ENCODE assay signal across 1 cellular context in the genomic region with DNA sequence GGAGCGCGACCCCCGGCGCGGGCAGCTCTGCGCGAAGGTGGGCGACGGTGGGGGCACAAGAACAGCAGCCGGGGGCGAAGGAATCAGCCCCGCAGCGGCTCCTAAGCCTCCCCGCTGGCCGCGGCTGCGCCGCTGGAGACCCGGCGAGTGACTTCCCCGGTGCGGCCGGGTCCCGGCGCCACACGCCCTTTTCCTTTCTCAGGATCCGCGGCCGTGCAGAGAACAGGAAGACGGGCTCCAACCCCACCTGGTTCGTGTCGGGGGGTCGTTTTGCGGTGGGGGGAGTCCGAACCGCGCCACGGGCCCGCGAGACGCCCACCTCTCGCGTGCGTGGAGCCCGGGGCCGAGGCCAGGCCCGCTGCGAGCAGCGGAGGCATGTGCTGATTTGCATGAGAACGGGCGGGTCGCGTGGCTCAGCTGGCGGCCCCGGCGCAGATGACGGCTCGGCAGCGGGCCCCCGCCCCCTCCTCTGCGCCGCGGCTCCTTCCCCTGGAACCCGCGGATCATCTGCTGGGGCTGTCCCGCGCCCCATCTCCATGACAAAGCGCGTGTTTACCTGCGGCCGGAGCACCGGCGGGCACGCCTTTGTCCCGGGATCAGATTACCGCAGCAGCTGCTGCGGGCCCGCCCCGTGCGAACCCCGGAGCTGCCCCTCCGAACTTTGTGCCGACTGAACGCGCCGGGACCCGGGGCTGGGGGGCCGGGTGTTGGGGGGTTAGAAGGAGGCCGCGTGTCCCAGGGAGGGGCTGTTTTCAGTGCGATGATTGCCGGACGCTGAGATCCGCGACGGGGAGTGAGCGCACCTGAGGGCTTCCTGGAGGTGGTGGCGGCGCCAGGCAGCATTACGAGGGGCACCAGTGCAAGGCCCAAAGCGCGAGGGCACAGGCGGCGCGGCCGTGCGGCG.
TF ChIP-seq lines count a peak whose summit lies in the region.

No MANE protein-coding gene starts in this region.

TF ChIP-seq in WTC11, 78 proteins besides CTCF, POLR2A, EP300 and RAD21 (continued from another document and continues in another):
- TF ChIP-seq, protein P1, sequence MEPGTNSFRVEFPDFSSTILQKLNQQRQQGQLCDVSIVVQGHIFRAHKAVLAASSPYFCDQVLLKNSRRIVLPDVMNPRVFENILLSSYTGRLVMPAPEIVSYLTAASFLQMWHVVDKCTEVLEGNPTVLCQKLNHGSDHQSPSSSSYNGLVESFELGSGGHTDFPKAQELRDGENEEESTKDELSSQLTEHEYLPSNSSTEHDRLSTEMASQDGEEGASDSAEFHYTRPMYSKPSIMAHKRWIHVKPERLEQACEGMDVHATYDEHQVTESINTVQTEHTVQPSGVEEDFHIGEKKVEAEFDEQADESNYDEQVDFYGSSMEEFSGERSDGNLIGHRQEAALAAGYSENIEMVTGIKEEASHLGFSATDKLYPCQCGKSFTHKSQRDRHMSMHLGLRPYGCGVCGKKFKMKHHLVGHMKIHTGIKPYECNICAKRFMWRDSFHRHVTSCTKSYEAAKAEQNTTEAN (CRISPR knock-in tag; IDR thresholded peaks at IDR 0.05): 0 out of 2 replicates have a peak, but pooled peaks have one; percentile 72
- TF ChIP-seq, protein P2, sequence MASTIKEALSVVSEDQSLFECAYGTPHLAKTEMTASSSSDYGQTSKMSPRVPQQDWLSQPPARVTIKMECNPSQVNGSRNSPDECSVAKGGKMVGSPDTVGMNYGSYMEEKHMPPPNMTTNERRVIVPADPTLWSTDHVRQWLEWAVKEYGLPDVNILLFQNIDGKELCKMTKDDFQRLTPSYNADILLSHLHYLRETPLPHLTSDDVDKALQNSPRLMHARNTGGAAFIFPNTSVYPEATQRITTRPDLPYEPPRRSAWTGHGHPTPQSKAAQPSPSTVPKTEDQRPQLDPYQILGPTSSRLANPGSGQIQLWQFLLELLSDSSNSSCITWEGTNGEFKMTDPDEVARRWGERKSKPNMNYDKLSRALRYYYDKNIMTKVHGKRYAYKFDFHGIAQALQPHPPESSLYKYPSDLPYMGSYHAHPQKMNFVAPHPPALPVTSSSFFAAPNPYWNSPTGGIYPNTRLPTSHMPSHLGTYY (CRISPR knock-in tag; IDR thresholded peaks at IDR 0.05): no peak
- TF ChIP-seq, protein P3, sequence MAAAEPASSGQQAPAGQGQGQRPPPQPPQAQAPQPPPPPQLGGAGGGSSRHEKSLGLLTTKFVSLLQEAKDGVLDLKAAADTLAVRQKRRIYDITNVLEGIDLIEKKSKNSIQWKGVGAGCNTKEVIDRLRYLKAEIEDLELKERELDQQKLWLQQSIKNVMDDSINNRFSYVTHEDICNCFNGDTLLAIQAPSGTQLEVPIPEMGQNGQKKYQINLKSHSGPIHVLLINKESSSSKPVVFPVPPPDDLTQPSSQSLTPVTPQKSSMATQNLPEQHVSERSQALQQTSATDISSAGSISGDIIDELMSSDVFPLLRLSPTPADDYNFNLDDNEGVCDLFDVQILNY (CRISPR knock-in tag; IDR thresholded peaks at IDR 0.05): peak; percentile 78
- TF ChIP-seq NFYB (CRISPR knock-in tag; conservative IDR thresholded peaks at IDR 0.05; ENCODE audit: low read depth) (no peak), ZNF423 (CRISPR knock-in tag; IDR thresholded peaks at IDR 0.05) (peak; percentile 23; the same call in 1 of the 2 replicates), RORB (CRISPR knock-in tag; IDR thresholded peaks at IDR 0.05) (no peak), SP1 (CRISPR knock-in tag; conservative IDR thresholded peaks at IDR 0.05) (peak; percentile 82), ZNF671 (CRISPR knock-in tag; IDR thresholded peaks at IDR 0.05) (no peak), ZNF121 (CRISPR knock-in tag; IDR thresholded peaks at IDR 0.05) (peak; percentile 94), FOXP1 (CRISPR knock-in tag; IDR thresholded peaks at IDR 0.05; ENCODE audit: borderline replicate concordance) (peak; percentile 94), KAT7 (CRISPR knock-in tag; IDR thresholded peaks at IDR 0.05; ENCODE audit: borderline replicate concordance) (no peak), ETV6 (CRISPR knock-in tag; IDR thresholded peaks at IDR 0.05) (peak; percentile 70; the same call in 1 of the 2 replicates), JUN (CRISPR knock-in tag; IDR thresholded peaks at IDR 0.05) (peak; percentile 22; the same call in 1 of the 2 replicates)
- TF ChIP-seq, protein P4, sequence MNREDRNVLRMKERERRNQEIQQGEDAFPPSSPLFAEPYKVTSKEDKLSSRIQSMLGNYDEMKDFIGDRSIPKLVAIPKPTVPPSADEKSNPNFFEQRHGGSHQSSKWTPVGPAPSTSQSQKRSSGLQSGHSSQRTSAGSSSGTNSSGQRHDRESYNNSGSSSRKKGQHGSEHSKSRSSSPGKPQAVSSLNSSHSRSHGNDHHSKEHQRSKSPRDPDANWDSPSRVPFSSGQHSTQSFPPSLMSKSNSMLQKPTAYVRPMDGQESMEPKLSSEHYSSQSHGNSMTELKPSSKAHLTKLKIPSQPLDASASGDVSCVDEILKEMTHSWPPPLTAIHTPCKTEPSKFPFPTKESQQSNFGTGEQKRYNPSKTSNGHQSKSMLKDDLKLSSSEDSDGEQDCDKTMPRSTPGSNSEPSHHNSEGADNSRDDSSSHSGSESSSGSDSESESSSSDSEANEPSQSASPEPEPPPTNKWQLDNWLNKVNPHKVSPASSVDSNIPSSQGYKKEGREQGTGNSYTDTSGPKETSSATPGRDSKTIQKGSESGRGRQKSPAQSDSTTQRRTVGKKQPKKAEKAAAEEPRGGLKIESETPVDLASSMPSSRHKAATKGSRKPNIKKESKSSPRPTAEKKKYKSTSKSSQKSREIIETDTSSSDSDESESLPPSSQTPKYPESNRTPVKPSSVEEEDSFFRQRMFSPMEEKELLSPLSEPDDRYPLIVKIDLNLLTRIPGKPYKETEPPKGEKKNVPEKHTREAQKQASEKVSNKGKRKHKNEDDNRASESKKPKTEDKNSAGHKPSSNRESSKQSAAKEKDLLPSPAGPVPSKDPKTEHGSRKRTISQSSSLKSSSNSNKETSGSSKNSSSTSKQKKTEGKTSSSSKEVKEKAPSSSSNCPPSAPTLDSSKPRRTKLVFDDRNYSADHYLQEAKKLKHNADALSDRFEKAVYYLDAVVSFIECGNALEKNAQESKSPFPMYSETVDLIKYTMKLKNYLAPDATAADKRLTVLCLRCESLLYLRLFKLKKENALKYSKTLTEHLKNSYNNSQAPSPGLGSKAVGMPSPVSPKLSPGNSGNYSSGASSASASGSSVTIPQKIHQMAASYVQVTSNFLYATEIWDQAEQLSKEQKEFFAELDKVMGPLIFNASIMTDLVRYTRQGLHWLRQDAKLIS (CRISPR knock-in tag; IDR thresholded peaks at IDR 0.05; ENCODE audit: borderline replicate concordance): no peak
- TF ChIP-seq, protein P5, sequence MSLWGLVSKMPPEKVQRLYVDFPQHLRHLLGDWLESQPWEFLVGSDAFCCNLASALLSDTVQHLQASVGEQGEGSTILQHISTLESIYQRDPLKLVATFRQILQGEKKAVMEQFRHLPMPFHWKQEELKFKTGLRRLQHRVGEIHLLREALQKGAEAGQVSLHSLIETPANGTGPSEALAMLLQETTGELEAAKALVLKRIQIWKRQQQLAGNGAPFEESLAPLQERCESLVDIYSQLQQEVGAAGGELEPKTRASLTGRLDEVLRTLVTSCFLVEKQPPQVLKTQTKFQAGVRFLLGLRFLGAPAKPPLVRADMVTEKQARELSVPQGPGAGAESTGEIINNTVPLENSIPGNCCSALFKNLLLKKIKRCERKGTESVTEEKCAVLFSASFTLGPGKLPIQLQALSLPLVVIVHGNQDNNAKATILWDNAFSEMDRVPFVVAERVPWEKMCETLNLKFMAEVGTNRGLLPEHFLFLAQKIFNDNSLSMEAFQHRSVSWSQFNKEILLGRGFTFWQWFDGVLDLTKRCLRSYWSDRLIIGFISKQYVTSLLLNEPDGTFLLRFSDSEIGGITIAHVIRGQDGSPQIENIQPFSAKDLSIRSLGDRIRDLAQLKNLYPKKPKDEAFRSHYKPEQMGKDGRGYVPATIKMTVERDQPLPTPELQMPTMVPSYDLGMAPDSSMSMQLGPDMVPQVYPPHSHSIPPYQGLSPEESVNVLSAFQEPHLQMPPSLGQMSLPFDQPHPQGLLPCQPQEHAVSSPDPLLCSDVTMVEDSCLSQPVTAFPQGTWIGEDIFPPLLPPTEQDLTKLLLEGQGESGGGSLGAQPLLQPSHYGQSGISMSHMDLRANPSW (CRISPR knock-in tag; conservative IDR thresholded peaks at IDR 0.05; ENCODE audit: low read depth): no peak
- TF ChIP-seq, protein P6, sequence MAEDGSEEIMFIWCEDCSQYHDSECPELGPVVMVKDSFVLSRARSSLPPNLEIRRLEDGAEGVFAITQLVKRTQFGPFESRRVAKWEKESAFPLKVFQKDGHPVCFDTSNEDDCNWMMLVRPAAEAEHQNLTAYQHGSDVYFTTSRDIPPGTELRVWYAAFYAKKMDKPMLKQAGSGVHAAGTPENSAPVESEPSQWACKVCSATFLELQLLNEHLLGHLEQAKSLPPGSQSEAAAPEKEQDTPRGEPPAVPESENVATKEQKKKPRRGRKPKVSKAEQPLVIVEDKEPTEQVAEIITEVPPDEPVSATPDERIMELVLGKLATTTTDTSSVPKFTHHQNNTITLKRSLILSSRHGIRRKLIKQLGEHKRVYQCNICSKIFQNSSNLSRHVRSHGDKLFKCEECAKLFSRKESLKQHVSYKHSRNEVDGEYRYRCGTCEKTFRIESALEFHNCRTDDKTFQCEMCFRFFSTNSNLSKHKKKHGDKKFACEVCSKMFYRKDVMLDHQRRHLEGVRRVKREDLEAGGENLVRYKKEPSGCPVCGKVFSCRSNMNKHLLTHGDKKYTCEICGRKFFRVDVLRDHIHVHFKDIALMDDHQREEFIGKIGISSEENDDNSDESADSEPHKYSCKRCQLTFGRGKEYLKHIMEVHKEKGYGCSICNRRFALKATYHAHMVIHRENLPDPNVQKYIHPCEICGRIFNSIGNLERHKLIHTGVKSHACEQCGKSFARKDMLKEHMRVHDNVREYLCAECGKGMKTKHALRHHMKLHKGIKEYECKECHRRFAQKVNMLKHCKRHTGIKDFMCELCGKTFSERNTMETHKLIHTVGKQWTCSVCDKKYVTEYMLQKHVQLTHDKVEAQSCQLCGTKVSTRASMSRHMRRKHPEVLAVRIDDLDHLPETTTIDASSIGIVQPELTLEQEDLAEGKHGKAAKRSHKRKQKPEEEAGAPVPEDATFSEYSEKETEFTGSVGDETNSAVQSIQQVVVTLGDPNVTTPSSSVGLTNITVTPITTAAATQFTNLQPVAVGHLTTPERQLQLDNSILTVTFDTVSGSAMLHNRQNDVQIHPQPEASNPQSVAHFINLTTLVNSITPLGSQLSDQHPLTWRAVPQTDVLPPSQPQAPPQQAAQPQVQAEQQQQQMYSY (CRISPR knock-in tag; IDR thresholded peaks at IDR 0.05): no peak
- TF ChIP-seq, protein P7, sequence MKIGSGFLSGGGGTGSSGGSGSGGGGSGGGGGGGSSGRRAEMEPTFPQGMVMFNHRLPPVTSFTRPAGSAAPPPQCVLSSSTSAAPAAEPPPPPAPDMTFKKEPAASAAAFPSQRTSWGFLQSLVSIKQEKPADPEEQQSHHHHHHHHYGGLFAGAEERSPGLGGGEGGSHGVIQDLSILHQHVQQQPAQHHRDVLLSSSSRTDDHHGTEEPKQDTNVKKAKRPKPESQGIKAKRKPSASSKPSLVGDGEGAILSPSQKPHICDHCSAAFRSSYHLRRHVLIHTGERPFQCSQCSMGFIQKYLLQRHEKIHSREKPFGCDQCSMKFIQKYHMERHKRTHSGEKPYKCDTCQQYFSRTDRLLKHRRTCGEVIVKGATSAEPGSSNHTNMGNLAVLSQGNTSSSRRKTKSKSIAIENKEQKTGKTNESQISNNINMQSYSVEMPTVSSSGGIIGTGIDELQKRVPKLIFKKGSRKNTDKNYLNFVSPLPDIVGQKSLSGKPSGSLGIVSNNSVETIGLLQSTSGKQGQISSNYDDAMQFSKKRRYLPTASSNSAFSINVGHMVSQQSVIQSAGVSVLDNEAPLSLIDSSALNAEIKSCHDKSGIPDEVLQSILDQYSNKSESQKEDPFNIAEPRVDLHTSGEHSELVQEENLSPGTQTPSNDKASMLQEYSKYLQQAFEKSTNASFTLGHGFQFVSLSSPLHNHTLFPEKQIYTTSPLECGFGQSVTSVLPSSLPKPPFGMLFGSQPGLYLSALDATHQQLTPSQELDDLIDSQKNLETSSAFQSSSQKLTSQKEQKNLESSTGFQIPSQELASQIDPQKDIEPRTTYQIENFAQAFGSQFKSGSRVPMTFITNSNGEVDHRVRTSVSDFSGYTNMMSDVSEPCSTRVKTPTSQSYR (CRISPR knock-in tag; IDR thresholded peaks at IDR 0.05): peak; percentile 95
- TF ChIP-seq, protein P8, sequence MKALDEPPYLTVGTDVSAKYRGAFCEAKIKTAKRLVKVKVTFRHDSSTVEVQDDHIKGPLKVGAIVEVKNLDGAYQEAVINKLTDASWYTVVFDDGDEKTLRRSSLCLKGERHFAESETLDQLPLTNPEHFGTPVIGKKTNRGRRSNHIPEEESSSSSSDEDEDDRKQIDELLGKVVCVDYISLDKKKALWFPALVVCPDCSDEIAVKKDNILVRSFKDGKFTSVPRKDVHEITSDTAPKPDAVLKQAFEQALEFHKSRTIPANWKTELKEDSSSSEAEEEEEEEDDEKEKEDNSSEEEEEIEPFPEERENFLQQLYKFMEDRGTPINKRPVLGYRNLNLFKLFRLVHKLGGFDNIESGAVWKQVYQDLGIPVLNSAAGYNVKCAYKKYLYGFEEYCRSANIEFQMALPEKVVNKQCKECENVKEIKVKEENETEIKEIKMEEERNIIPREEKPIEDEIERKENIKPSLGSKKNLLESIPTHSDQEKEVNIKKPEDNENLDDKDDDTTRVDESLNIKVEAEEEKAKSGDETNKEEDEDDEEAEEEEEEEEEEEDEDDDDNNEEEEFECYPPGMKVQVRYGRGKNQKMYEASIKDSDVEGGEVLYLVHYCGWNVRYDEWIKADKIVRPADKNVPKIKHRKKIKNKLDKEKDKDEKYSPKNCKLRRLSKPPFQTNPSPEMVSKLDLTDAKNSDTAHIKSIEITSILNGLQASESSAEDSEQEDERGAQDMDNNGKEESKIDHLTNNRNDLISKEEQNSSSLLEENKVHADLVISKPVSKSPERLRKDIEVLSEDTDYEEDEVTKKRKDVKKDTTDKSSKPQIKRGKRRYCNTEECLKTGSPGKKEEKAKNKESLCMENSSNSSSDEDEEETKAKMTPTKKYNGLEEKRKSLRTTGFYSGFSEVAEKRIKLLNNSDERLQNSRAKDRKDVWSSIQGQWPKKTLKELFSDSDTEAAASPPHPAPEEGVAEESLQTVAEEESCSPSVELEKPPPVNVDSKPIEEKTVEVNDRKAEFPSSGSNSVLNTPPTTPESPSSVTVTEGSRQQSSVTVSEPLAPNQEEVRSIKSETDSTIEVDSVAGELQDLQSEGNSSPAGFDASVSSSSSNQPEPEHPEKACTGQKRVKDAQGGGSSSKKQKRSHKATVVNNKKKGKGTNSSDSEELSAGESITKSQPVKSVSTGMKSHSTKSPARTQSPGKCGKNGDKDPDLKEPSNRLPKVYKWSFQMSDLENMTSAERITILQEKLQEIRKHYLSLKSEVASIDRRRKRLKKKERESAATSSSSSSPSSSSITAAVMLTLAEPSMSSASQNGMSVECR (CRISPR knock-in tag; IDR thresholded peaks at IDR 0.05; ENCODE audit: borderline replicate concordance): peak; percentile 82; the same call in 1 of the 2 replicates
- TF ChIP-seq, protein P9, sequence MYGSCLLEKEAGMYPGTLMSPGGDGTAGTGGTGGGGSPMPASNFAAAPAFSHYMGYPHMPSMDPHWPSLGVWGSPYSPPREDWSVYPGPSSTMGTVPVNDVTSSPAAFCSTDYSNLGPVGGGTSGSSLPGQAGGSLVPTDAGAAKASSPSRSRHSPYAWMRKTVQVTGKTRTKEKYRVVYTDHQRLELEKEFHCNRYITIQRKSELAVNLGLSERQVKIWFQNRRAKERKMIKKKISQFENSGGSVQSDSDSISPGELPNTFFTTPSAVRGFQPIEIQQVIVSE (CRISPR knock-in tag; IDR thresholded peaks at IDR 0.05; ENCODE audit: borderline replicate concordance): no peak
- TF ChIP-seq, protein P10, sequence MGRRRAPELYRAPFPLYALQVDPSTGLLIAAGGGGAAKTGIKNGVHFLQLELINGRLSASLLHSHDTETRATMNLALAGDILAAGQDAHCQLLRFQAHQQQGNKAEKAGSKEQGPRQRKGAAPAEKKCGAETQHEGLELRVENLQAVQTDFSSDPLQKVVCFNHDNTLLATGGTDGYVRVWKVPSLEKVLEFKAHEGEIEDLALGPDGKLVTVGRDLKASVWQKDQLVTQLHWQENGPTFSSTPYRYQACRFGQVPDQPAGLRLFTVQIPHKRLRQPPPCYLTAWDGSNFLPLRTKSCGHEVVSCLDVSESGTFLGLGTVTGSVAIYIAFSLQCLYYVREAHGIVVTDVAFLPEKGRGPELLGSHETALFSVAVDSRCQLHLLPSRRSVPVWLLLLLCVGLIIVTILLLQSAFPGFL (CRISPR knock-in tag; IDR thresholded peaks at IDR 0.05; ENCODE audit: borderline replicate concordance): peak; percentile 36; the same call in 1 of the 2 replicates
